In genomic region chr12:76634074-76634570, GRCh38 we compare ENCODE assay signal across 2 cellular contexts.
TF ChIP-seq lines count a peak whose summit lies in the region.

No MANE protein-coding gene starts in this region.

TF ChIP-seq in SK-N-SH, 30 proteins besides CTCF, POLR2A, EP300 and RAD21 (continued from another document):
- TF ChIP-seq, protein P1, sequence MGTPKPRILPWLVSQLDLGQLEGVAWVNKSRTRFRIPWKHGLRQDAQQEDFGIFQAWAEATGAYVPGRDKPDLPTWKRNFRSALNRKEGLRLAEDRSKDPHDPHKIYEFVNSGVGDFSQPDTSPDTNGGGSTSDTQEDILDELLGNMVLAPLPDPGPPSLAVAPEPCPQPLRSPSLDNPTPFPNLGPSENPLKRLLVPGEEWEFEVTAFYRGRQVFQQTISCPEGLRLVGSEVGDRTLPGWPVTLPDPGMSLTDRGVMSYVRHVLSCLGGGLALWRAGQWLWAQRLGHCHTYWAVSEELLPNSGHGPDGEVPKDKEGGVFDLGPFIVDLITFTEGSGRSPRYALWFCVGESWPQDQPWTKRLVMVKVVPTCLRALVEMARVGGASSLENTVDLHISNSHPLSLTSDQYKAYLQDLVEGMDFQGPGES (IDR thresholded peaks at IDR 0.05; ENCODE audit: low read depth, low read length) = no peak
- TF ChIP-seq NFIC (IDR thresholded peaks at IDR 0.05; ENCODE audit: borderline replicate concordance) (no peak), JUND (IDR thresholded peaks at IDR 0.05) (no peak), POLR2AphosphoS5 (IDR thresholded peaks at IDR 0.05; ENCODE audit: low read depth, low read length) (no peak), ELF1 (IDR thresholded peaks at IDR 0.05) (no peak), YY1 (IDR thresholded peaks at IDR 0.05; ENCODE audit: low read depth) (no peak), GABPA (IDR thresholded peaks at IDR 0.05; ENCODE audit: low read depth) (no peak), EZH2phosphoT487 (IDR thresholded peaks at IDR 0.05; ENCODE audit: borderline replicate concordance, low read depth) (no peak), MEF2A (IDR thresholded peaks at IDR 0.05; ENCODE audit: borderline replicate concordance, low read depth) (no peak), FOXJ3 (CRISPR knock-in tag; IDR thresholded peaks at IDR 0.05) (no peak), FOXM1 (IDR thresholded peaks at IDR 0.05; ENCODE audit: low read depth) (no peak), TCF12 (IDR thresholded peaks at IDR 0.05) (no peak)
- TF ChIP-seq, protein P2, sequence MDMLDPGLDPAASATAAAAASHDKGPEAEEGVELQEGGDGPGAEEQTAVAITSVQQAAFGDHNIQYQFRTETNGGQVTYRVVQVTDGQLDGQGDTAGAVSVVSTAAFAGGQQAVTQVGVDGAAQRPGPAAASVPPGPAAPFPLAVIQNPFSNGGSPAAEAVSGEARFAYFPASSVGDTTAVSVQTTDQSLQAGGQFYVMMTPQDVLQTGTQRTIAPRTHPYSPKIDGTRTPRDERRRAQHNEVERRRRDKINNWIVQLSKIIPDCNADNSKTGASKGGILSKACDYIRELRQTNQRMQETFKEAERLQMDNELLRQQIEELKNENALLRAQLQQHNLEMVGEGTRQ (IDR thresholded peaks at IDR 0.05; ENCODE audit: borderline replicate concordance, low read depth, low read length) = no peak
- TF ChIP-seq, protein P3, sequence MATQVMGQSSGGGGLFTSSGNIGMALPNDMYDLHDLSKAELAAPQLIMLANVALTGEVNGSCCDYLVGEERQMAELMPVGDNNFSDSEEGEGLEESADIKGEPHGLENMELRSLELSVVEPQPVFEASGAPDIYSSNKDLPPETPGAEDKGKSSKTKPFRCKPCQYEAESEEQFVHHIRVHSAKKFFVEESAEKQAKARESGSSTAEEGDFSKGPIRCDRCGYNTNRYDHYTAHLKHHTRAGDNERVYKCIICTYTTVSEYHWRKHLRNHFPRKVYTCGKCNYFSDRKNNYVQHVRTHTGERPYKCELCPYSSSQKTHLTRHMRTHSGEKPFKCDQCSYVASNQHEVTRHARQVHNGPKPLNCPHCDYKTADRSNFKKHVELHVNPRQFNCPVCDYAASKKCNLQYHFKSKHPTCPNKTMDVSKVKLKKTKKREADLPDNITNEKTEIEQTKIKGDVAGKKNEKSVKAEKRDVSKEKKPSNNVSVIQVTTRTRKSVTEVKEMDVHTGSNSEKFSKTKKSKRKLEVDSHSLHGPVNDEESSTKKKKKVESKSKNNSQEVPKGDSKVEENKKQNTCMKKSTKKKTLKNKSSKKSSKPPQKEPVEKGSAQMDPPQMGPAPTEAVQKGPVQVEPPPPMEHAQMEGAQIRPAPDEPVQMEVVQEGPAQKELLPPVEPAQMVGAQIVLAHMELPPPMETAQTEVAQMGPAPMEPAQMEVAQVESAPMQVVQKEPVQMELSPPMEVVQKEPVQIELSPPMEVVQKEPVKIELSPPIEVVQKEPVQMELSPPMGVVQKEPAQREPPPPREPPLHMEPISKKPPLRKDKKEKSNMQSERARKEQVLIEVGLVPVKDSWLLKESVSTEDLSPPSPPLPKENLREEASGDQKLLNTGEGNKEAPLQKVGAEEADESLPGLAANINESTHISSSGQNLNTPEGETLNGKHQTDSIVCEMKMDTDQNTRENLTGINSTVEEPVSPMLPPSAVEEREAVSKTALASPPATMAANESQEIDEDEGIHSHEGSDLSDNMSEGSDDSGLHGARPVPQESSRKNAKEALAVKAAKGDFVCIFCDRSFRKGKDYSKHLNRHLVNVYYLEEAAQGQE (IDR thresholded peaks at IDR 0.05; ENCODE audit: low read depth, low read length) = no peak
- TF ChIP-seq, protein P4, sequence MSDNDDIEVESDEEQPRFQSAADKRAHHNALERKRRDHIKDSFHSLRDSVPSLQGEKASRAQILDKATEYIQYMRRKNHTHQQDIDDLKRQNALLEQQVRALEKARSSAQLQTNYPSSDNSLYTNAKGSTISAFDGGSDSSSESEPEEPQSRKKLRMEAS (IDR thresholded peaks at IDR 0.05; ENCODE audit: low read depth) = no peak

TF ChIP-seq in SK-N-SH treated with all-trans-retinoic acid at 6 μM for 48 hours, 23 proteins besides CTCF, POLR2A, EP300 and RAD21 (continued from another document):
- TF ChIP-seq TSHZ2 (CRISPR knock-in tag; IDR thresholded peaks at IDR 0.05) (no peak), ZNF8 (CRISPR knock-in tag; IDR thresholded peaks at IDR 0.05) (no peak), CSDC2 (CRISPR knock-in tag; IDR thresholded peaks at IDR 0.05) (no peak), GLIS3 (CRISPR knock-in tag; IDR thresholded peaks at IDR 0.05) (no peak), PATZ1 (CRISPR knock-in tag; IDR thresholded peaks at IDR 0.05; ENCODE audit: borderline replicate concordance) (no peak), ZNF565 (CRISPR knock-in tag; conservative IDR thresholded peaks at IDR 0.05; ENCODE audit: low read depth) (no peak), ZFP3 (CRISPR knock-in tag; IDR thresholded peaks at IDR 0.05) (no peak)
- TF ChIP-seq, protein P5, sequence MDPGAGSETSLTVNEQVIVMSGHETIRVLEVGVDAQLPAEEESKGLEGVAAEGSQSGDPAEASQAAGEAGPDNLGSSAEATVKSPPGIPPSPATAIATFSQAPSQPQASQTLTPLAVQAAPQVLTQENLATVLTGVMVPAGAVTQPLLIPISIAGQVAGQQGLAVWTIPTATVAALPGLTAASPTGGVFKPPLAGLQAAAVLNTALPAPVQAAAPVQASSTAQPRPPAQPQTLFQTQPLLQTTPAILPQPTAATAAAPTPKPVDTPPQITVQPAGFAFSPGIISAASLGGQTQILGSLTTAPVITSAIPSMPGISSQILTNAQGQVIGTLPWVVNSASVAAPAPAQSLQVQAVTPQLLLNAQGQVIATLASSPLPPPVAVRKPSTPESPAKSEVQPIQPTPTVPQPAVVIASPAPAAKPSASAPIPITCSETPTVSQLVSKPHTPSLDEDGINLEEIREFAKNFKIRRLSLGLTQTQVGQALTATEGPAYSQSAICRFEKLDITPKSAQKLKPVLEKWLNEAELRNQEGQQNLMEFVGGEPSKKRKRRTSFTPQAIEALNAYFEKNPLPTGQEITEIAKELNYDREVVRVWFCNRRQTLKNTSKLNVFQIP (CRISPR knock-in tag; IDR thresholded peaks at IDR 0.05; ENCODE audit: borderline replicate concordance, low read depth) = no peak
